In genomic region chr18:60232541-60232940, GRCh38 we compare ENCODE assay signal across 10 cellular contexts.
DNase-seq lines count a peak whose midpoint lies in the region; ATAC-seq, FAIRE-seq and TF ChIP-seq lines count a peak whose summit lies in the region.
"Had no signal": no experiment of that assay in that cellular context is flagged by ENCODE, and none has a peak within 500 bp of the region (broad histone marks: within the 10 kb centered on the region; RNA-seq: fewer than 3 reads in every experiment).

No MANE protein-coding gene starts in this region.

- DNase-seq in EL (peak; percentile 18), RCC 7860 (ENCODE audit: low spot score) (peak; percentile 32), foreskin keratinocyte (peak; percentile 83 to 93), osteoblast (ENCODE audit: insufficient read length, low spot score, missing footprints) (no peak), NCI-H2029 treated with DMSO at 0.1 percent for 48 hours (lab: John Stamatoyannopoulos, UW) (no peak)
- DNase-seq in activated CD4-positive, alpha-beta T cell treated with anti-CD3 and anti-CD28 coated beads for 1 hour: no peak
- DNase-seq: aorta, T-helper 17 cell had no signal

- no peaks in the 10 kb centered on the region for H3K9me3 ChIP-seq in osteoblast (ENCODE audit: low read depth, low read length)

- H3K27ac ChIP-seq in foreskin keratinocyte (peak overlapping the region; percentile 0), osteoblast (ENCODE audit: low read depth, low read length) (no peak overlapping the region)

- FAIRE-seq in RCC 7860 (lab: Jason Lieb, UNC): peak; percentile 76

- H3K4me1 ChIP-seq in foreskin keratinocyte (peaks cover 12% of the 10 kb centered on the region), osteoblast (ENCODE audit: insufficient read depth, low read length) (no peaks in the 10 kb centered on the region)

- H2AFZ ChIP-seq in osteoblast (ENCODE audit: low read length): no peak overlapping the region

- no peak overlapping the region for H3K4me2 ChIP-seq in osteoblast (ENCODE audit: insufficient read depth, low read length)

- TF ChIP-seq CTCF in foreskin keratinocyte (conservative IDR thresholded peaks at IDR 0.05) (no peak), osteoblast (IDR thresholded peaks at IDR 0.05; ENCODE audit: extremely low read depth, low read depth, low read length) (no peak)

- H4K20me1 ChIP-seq in osteoblast (ENCODE audit: insufficient read depth, low read length): no peaks in the 10 kb centered on the region

- peak; percentile 51 for ATAC-seq in HG02642 (IDR thresholded peaks at IDR 0.05; ENCODE audit: poor library complexity, unreplicated experiment)
- peak; percentile 100 for ATAC-seq in foreskin keratinocyte
- no peak for ATAC-seq in GM21717 (IDR thresholded peaks at IDR 0.05; ENCODE audit: unreplicated experiment)
- ATAC-seq: T-helper 17 cell had no signal

- H3K79me2 ChIP-seq in osteoblast (ENCODE audit: insufficient read depth, low read length): no peaks in the 10 kb centered on the region

- H3K27me3 ChIP-seq in foreskin keratinocyte: no peaks in the 10 kb centered on the region
- H3K27me3 ChIP-seq in osteoblast (ENCODE audit: insufficient read depth, low read length): no peaks in the 10 kb centered on the region

- H3K4me3 ChIP-seq in osteoblast (ENCODE audit: insufficient read depth, low read length): no peak overlapping the region

- no peaks in the 10 kb centered on the region for H3K36me3 ChIP-seq in osteoblast (ENCODE audit: insufficient read depth, low read length)

Comparison
In these comparisons a context has a peak if more than half of its experiments do, and no peak if none do; other contexts are left out.
1. DNase-seq: peak in EL (single experiment), RCC 7860 (single experiment) and foreskin keratinocyte (2 of 2); none in osteoblast (single experiment), NCI-H2029 treated with DMSO at 0.1 percent for 48 hours (single experiment) and activated CD4-positive, alpha-beta T cell treated with anti-CD3 and anti-CD28 coated beads for 1 hour (single experiment).